Comparison of ENCODE assay signal across 19 cellular contexts in genomic region chr2:240795468-240795867, GRCh38. TPM values are rescaled to one million over a fixed set of nuclear protein-coding genes. Genes with fewer than 3 reads are reported as not detected.
"Had no signal": no experiment of that assay in that cellular context is flagged by ENCODE, and none has a peak within 500 bp of the region (broad histone marks: within the 10 kb centered on the region; RNA-seq: fewer than 3 reads in every experiment).

No MANE protein-coding gene starts in this region.

- H3K4me1 Mint-ChIP-seq: activated naive CD8-positive, alpha-beta T cell treated with anti-CD3 and anti-CD28 coated beads for 36 hours; stimulated activated naive CD8-positive, alpha-beta T cell treated with anti-CD3 and anti-CD28 coated beads, Interleukin-15, amount 100 ng/mL, for 72 hours had no signal

- H3K4me3 Mint-ChIP-seq: activated CD4-positive, alpha-beta memory T cell treated with anti-CD3 and anti-CD28 coated beads for 36 hours; activated naive CD8-positive, alpha-beta T cell treated with anti-CD3 and anti-CD28 coated beads for 36 hours; activated T-cell treated with anti-CD3 and anti-CD28 coated beads, Interleukin-2, amount 50 U/mL, for 4 hours; dendritic cell treated with granulocyte-macrophage colony-stimulating factor and Interleukin-4, amounts not matched to agents 40 ng/mL and 50 ng/mL, for 4 days; neural progenitor cell; stimulated activated naive CD8-positive, alpha-beta T cell treated with anti-CD3 and anti-CD28 coated beads, Interleukin-15, amount 100 ng/mL, for 72 hours had no signal

- H3K9me3 Mint-ChIP-seq: activated CD4-positive, alpha-beta memory T cell treated with anti-CD3 and anti-CD28 coated beads for 36 hours; activated naive CD8-positive, alpha-beta T cell treated with anti-CD3 and anti-CD28 coated beads for 36 hours; activated T-cell treated with anti-CD3 and anti-CD28 coated beads, Interleukin-2, amount 50 U/mL, for 4 hours; dendritic cell treated with granulocyte-macrophage colony-stimulating factor and Interleukin-4, amounts not matched to agents 40 ng/mL and 50 ng/mL, for 4 days; neural progenitor cell; stimulated activated naive CD8-positive, alpha-beta T cell treated with anti-CD3 and anti-CD28 coated beads, Interleukin-15, amount 100 ng/mL, for 72 hours had no signal

- DNase-seq: activated CD4-positive, alpha-beta memory T cell treated with anti-CD3 and anti-CD28 coated beads for 36 hours; activated gamma-delta T cell; activated naive CD8-positive, alpha-beta T cell treated with anti-CD3 and anti-CD28 coated beads for 36 hours; activated T-cell treated with anti-CD3 and anti-CD28 coated beads, Interleukin-2, amount 50 U/mL, for 4 hours; brain microvascular endothelial cell; effector memory CD4-positive, alpha-beta T cell; retina; SIG-M5; stimulated activated naive CD8-positive, alpha-beta T cell treated with anti-CD3 and anti-CD28 coated beads, Interleukin-15, amount 100 ng/mL, for 72 hours; testis had no signal

- H3K36me3 Mint-ChIP-seq: activated CD4-positive, alpha-beta memory T cell treated with anti-CD3 and anti-CD28 coated beads for 36 hours; activated naive CD8-positive, alpha-beta T cell treated with anti-CD3 and anti-CD28 coated beads for 36 hours had no signal

- H3K27ac Mint-ChIP-seq: activated CD4-positive, alpha-beta memory T cell treated with anti-CD3 and anti-CD28 coated beads for 36 hours; activated naive CD8-positive, alpha-beta T cell treated with anti-CD3 and anti-CD28 coated beads for 36 hours; dendritic cell treated with granulocyte-macrophage colony-stimulating factor and Interleukin-4, amounts not matched to agents 40 ng/mL and 50 ng/mL, for 4 days; neural progenitor cell; stimulated activated naive CD8-positive, alpha-beta T cell treated with anti-CD3 and anti-CD28 coated beads, Interleukin-15, amount 100 ng/mL, for 72 hours had no signal

- ATAC-seq: activated T-cell treated with anti-CD3 and anti-CD28 coated beads, Interleukin-2, amount 50 U/mL, for 4 hours; heart left ventricle; left lobe of liver; stimulated activated naive CD8-positive, alpha-beta T cell treated with anti-CD3 and anti-CD28 coated beads, Interleukin-15, amount 100 ng/mL, for 72 hours had no signal

- H3K27ac ChIP-seq: brain microvascular endothelial cell, heart left ventricle, neural progenitor cell, ovary, skin epidermis, testis, upper lobe of left lung had no signal

RNA-seq across cellular contexts. Expression of gene KIF1A, which starts 24.6 kb away (rescaled TPM):
- total RNA-seq: fibroblast of lung, mesenteric fat pad had no signal
